13 cellular contexts compared by ENCODE assay signal in the genomic region with DNA sequence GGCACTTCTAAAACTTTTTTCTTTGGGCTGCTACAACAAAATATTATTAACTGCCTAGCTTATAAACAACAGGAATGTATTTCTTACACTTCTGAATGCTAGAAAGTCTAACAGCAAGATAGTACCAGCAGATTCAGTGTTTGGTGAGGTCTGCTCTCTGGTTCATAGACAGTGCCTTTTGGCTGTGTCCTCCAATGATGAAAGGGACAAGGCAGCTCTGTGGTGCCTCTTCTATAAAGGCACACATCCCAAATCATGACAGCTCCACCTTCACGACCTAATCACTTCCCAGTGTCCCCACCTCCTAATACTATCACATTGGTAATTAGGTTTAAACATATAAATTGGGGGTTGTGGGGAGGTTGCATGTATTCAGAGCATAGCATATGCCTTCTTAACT. TPM values are rescaled to one million over a fixed set of nuclear protein-coding genes. Genes with fewer than 3 reads are reported as not detected.
"Had no signal": no experiment of that assay in that cellular context is flagged by ENCODE, and none has a peak within 500 bp of the region (broad histone marks: within the 10 kb centered on the region; RNA-seq: fewer than 3 reads in every experiment).

No MANE protein-coding gene starts in this region.

- H3K27me3 ChIP-seq: brain microvascular endothelial cell, hepatocyte, upper lobe of right lung had no signal

- H3K27me3 Mint-ChIP-seq: activated naive CD8-positive, alpha-beta T cell; stimulated activated naive CD8-positive, alpha-beta T cell treated with anti-CD3 and anti-CD28 coated beads, Interleukin-15, Interleukin-2, amounts not matched to agents 100 ng/mL and 50 ng/mL, for 24 hours had no signal

- H3K9me3 ChIP-seq: upper lobe of right lung had no signal

- H3K27ac Mint-ChIP-seq: activated naive CD8-positive, alpha-beta T cell; endodermal cell; stimulated activated naive CD8-positive, alpha-beta T cell treated with anti-CD3 and anti-CD28 coated beads, Interleukin-15, Interleukin-2, amounts not matched to agents 100 ng/mL and 50 ng/mL, for 24 hours had no signal

- H3K36me3 ChIP-seq: upper lobe of right lung had no signal

- H3K36me3 Mint-ChIP-seq: activated naive CD8-positive, alpha-beta T cell had no signal

- H3K27ac ChIP-seq: brain microvascular endothelial cell, hepatocyte, upper lobe of right lung had no signal

- H3K4me3 Mint-ChIP-seq: activated naive CD8-positive, alpha-beta T cell; endodermal cell; stimulated activated naive CD8-positive, alpha-beta T cell treated with anti-CD3 and anti-CD28 coated beads, Interleukin-15, Interleukin-2, amounts not matched to agents 100 ng/mL and 50 ng/mL, for 24 hours had no signal

- DNase-seq: activated CD4-positive, alpha-beta T cell treated with anti-CD3 and anti-CD28 coated beads, Interleukin-2, amount 50 U/mL, for 48 hours; activated gamma-delta T cell; activated T-cell treated with anti-CD3 and anti-CD28 coated beads, Interleukin-2, amount 50 U/mL, for 48 hours; brain microvascular endothelial cell; cerebellar nuclear complex; endodermal cell; kidney; stimulated activated CD4-positive, alpha-beta T cell treated with anti-CD3 and anti-CD28 coated beads, Interleukin-4, amount 100 ng/mL, for 1 hour; upper lobe of right lung had no signal

- H3K9me3 Mint-ChIP-seq: stimulated activated naive CD8-positive, alpha-beta T cell treated with anti-CD3 and anti-CD28 coated beads, Interleukin-15, Interleukin-2, amounts not matched to agents 100 ng/mL and 50 ng/mL, for 24 hours had no signal

- H3K4me3 ChIP-seq: hepatocyte had no signal

RNA-seq across cellular contexts. Expression of a gene that starts 9.5 kb away (rescaled TPM):
- total RNA-seq: endodermal cell had no signal
- polyA plus RNA-seq: neural cell had no signal
